In genomic region chr4:76562851-76563803, GRCh38 we compare ENCODE assay signal across 12 cellular contexts.
DNase-seq lines count a peak whose midpoint lies in the region; ATAC-seq, FAIRE-seq and TF ChIP-seq lines count a peak whose summit lies in the region.
"Had no signal": no experiment of that assay in that cellular context is flagged by ENCODE, and none has a peak within 500 bp of the region (broad histone marks: within the 10 kb centered on the region; RNA-seq: fewer than 3 reads in every experiment).

No MANE protein-coding gene starts in this region.

- no peaks in the 10 kb centered on the region for H3K36me3 Mint-ChIP-seq in activated naive CD8-positive, alpha-beta T cell treated with anti-CD3 and anti-CD28 coated beads, Interleukin-2, amount 50 U/mL, for 24 hours (ENCODE audit: low read depth)

- H4K20me1 ChIP-seq in MM.1S (ENCODE audit: insufficient read depth, low read length): no peaks in the 10 kb centered on the region

- H3K36me3 ChIP-seq in stomach (no peaks in the 10 kb centered on the region), MM.1S (replicated peaks; ENCODE audit: insufficient read depth, low read length) (no peaks in the 10 kb centered on the region)
- H3K36me3 ChIP-seq: suprapubic skin had no signal

- no peaks in the 10 kb centered on the region for H3K9me3 ChIP-seq in stomach
- H3K9me3 ChIP-seq in MM.1S (replicated peaks; ENCODE audit: insufficient read depth, low read length): no peaks in the 10 kb centered on the region
- H3K9me3 ChIP-seq: A549, suprapubic skin had no signal

- H3K4me3 Mint-ChIP-seq in activated naive CD8-positive, alpha-beta T cell treated with anti-CD3 and anti-CD28 coated beads, Interleukin-2, amount 50 U/mL, for 24 hours: no peak overlapping the region

- no peaks in the 10 kb centered on the region for H3F3A ChIP-seq in MM.1S (ENCODE audit: insufficient read depth, low read length)

- peak overlapping the region in 4 of 5 donors; percentile 32 to 67 (median 38) for H3K27ac ChIP-seq in stomach
- no peak overlapping the region for H3K27ac ChIP-seq in MM.1S (ENCODE audit: low read length)
- H3K27ac ChIP-seq: suprapubic skin had no signal

- H3K9ac ChIP-seq in MM.1S (ENCODE audit: low read length): no peak overlapping the region

- H3K27ac Mint-ChIP-seq in activated naive CD8-positive, alpha-beta T cell treated with anti-CD3 and anti-CD28 coated beads, Interleukin-2, amount 50 U/mL, for 24 hours: no peak overlapping the region

- H3K4me1 ChIP-seq in stomach (peaks cover 0 to 25% (median 19%) of the 10 kb centered on the region in 4 donors), MM.1S (ENCODE audit: low read length) (no peaks in the 10 kb centered on the region)

- H3K9me2 ChIP-seq in MM.1S (replicated peaks; ENCODE audit: insufficient read depth, low read length): no peaks in the 10 kb centered on the region

- DNase-seq in NCI-H748 (lab: John Stamatoyannopoulos, UW; ENCODE audit: unreplicated experiment): peak; percentile 12
- DNase-seq in NCI-H748 treated with DMSO at 0.1 percent for 48 hours (lab: John Stamatoyannopoulos, UW): no peak
- no peak for DNase-seq in activated naive CD8-positive, alpha-beta T cell treated with anti-CD3 and anti-CD28 coated beads, Interleukin-2, amount 50 U/mL, for 24 hours
- DNase-seq in kidney tubule cell (ENCODE audit: low spot score): peak; percentile 55
- no peak for DNase-seq in stomach
- DNase-seq in HTR-8/SVneo (ENCODE audit: insufficient read length, low spot score): no peak
- no peak for DNase-seq in MM.1S
- DNase-seq: activated CD4-positive, alpha-beta T cell treated with anti-CD3 and anti-CD28 coated beads, Interleukin-2, amount 50 U/mL, for 48 hours; midbrain had no signal

- no peaks in the 10 kb centered on the region for H3K79me2 ChIP-seq in MM.1S (ENCODE audit: low read length)

- peaks cover 15% of the 10 kb centered on the region for H3K4me1 Mint-ChIP-seq in activated naive CD8-positive, alpha-beta T cell treated with anti-CD3 and anti-CD28 coated beads, Interleukin-2, amount 50 U/mL, for 24 hours

- no peaks in the 10 kb centered on the region for H3K27me3 ChIP-seq in stomach
- no peaks in the 10 kb centered on the region for H3K27me3 ChIP-seq in MM.1S (replicated peaks; ENCODE audit: insufficient read depth, low read length)
- H3K27me3 ChIP-seq: suprapubic skin had no signal

- no peak overlapping the region for H3K4me2 ChIP-seq in MM.1S (ENCODE audit: low read depth, low read length)
- H3K4me2 ChIP-seq: A549 had no signal

- intact Hi-C loops in stomach (cut with DNase I; ENCODE audit: low total_unique reads): no loop called here

- WGBS in stomach, 5 donors: 64 to 78% (median 68%) methylated on average over 6 of the region's 6 CpGs

- no peak for TF ChIP-seq EP300 in stomach (IDR thresholded peaks at IDR 0.05)

- no peak overlapping the region for H2AFZ ChIP-seq in MM.1S (ENCODE audit: low read length)

- no peak for FAIRE-seq in HTR-8/SVneo (lab: Jason Lieb, UNC)
- FAIRE-seq: A549 had no signal

- ATAC-seq in activated naive CD8-positive, alpha-beta T cell treated with anti-CD3 and anti-CD28 coated beads, Interleukin-2, amount 50 U/mL, for 24 hours: peak; percentile 79
- no peak for ATAC-seq in HG03439 (IDR thresholded peaks at IDR 0.05; ENCODE audit: unreplicated experiment)
- ATAC-seq: A549 had no signal

- TF ChIP-seq POLR2A in stomach (IDR thresholded peaks at IDR 0.05): no peak

- H3K27me3 Mint-ChIP-seq in activated naive CD8-positive, alpha-beta T cell treated with anti-CD3 and anti-CD28 coated beads, Interleukin-2, amount 50 U/mL, for 24 hours: peaks cover 9% of the 10 kb centered on the region

- TF ChIP-seq CTCF in stomach (IDR thresholded peaks at IDR 0.05): no peak
- no peak for TF ChIP-seq CTCF in MM.1S (IDR thresholded peaks at IDR 0.05; ENCODE audit: low read length)

- H3K4me3 ChIP-seq in stomach (no peak overlapping the region), MM.1S (ENCODE audit: low read length) (no peak overlapping the region)
- H3K4me3 ChIP-seq: A549, suprapubic skin had no signal

- no peaks in the 10 kb centered on the region for H3K9me3 Mint-ChIP-seq in activated naive CD8-positive, alpha-beta T cell treated with anti-CD3 and anti-CD28 coated beads, Interleukin-2, amount 50 U/mL, for 24 hours

Comparison
In these comparisons a context has a peak if more than half of its experiments do, and no peak if none do; other contexts are left out.
1. DNase-seq: peak in NCI-H748 (single experiment) and kidney tubule cell (single experiment); none in NCI-H748 treated with DMSO at 0.1 percent for 48 hours (single experiment), activated naive CD8-positive, alpha-beta T cell treated with anti-CD3 and anti-CD28 coated beads, Interleukin-2, amount 50 U/mL, for 24 hours (single experiment), stomach (single experiment), HTR-8/SVneo (single experiment) and MM.1S (single experiment).